Comparison of ENCODE assay signal across 21 cellular contexts in genomic region chr1:232764458-232765231, GRCh38. TPM values are rescaled to one million over a fixed set of nuclear protein-coding genes. Genes with fewer than 3 reads are reported as not detected.
DNase-seq lines count a peak whose midpoint lies in the region; ATAC-seq, FAIRE-seq and TF ChIP-seq lines count a peak whose summit lies in the region.
"Had no signal": no experiment of that assay in that cellular context is flagged by ENCODE, and none has a peak within 500 bp of the region (broad histone marks: within the 10 kb centered on the region; RNA-seq: fewer than 3 reads in every experiment).

No MANE protein-coding gene starts in this region.

- no peaks in the 10 kb centered on the region for H3F3A ChIP-seq in smooth muscle cell (ENCODE audit: low read depth)

- CTCF ChIA-PET in CD8-positive, alpha-beta T cell (lab: Charles Lee) = no interaction called here

- no peak overlapping the region for H3K4me3 ChIP-seq in CD8-positive, alpha-beta T cell (ENCODE audit: low read depth, low read length)
- no peak overlapping the region for H3K4me3 ChIP-seq in smooth muscle cell

- 80% methylated on average over 4 of the region's 4 CpGs for WGBS in smooth muscle cell (ENCODE audit: low lambda C conversion rate)

- H3K36me3 ChIP-seq in CD8-positive, alpha-beta T cell (ENCODE audit: insufficient read depth, low read length) = no peaks in the 10 kb centered on the region
- H3K36me3 ChIP-seq in smooth muscle cell (ENCODE audit: low read depth) = no peaks in the 10 kb centered on the region

- DNase-seq in NCI-H2107 treated with DMSO at 0.1 percent for 48 hours (lab: John Stamatoyannopoulos, UW; ENCODE audit: unreplicated experiment) (peak; percentile 1), NCI-H2107 (lab: John Stamatoyannopoulos, UW) (no peak), NCI-H2171 (lab: John Stamatoyannopoulos, UW) (peak; percentile 70), sciatic nerve (ENCODE audit: low spot score) (no peak), GOT3 (lab: John Stamatoyannopoulos, UW) (no peak), smooth muscle cell (lab: John Stamatoyannopoulos, UW; ENCODE audit: unreplicated experiment) (no peak)
- DNase-seq in CD8-positive, alpha-beta T cell = no peak
- DNase-seq: activated CD4-positive, alpha-beta memory T cell treated with anti-CD3 and anti-CD28 coated beads for 36 hours; activated T-cell treated with anti-CD3 and anti-CD28 coated beads, Interleukin-2, amount 50 U/mL, for 4 hours; CD4-positive, alpha-beta T cell; mammary epithelial cell; natural killer cell; NCI-H1930; NCI-H82; SW 1271 had no signal

- H3K4me1 ChIP-seq in CD8-positive, alpha-beta T cell (ENCODE audit: insufficient read depth, low read length) = no peaks in the 10 kb centered on the region
- peaks cover 3% of the 10 kb centered on the region for H3K4me1 ChIP-seq in smooth muscle cell (ENCODE audit: low read depth)

- no peak overlapping the region for H3K9ac ChIP-seq in smooth muscle cell (ENCODE audit: low read depth)

- no peaks in the 10 kb centered on the region for H3K27me3 ChIP-seq in CD8-positive, alpha-beta T cell (ENCODE audit: insufficient read depth, low read length)
- H3K27me3 ChIP-seq in smooth muscle cell (ENCODE audit: low read depth) = no peaks in the 10 kb centered on the region

- no peaks in the 10 kb centered on the region for H3K9me3 ChIP-seq in CD8-positive, alpha-beta T cell (ENCODE audit: low read length)
- no peaks in the 10 kb centered on the region for H3K9me3 ChIP-seq in smooth muscle cell (replicated peaks; ENCODE audit: low read depth)

- H3K27me3 Mint-ChIP-seq in CD8-positive, alpha-beta T cell (ENCODE audit: low read depth) = peaks cover 12% of the 10 kb centered on the region
- H3K27me3 Mint-ChIP-seq: dendritic cell treated with granulocyte-macrophage colony-stimulating factor and Interleukin-4, amounts not matched to agents 40 ng/mL and 50 ng/mL, for 4 days had no signal

- H3K36me3 Mint-ChIP-seq in CD8-positive, alpha-beta T cell = no peaks in the 10 kb centered on the region
- H3K36me3 Mint-ChIP-seq: activated CD4-positive, alpha-beta memory T cell treated with anti-CD3 and anti-CD28 coated beads for 36 hours; natural killer cell had no signal

- H2AFZ ChIP-seq in smooth muscle cell (ENCODE audit: low read depth) = no peak overlapping the region

- intact Hi-C loops in sciatic nerve (cut with DNase I) = no loop called here
- intact Hi-C loops in CD8-positive, alpha-beta T cell (cut with DNase I, micrococcal nuclease) = no loop called here

- ATAC-seq in sciatic nerve = peak; percentile 81
- no peak for ATAC-seq in CD8-positive, alpha-beta T cell
- ATAC-seq: activated naive CD4-positive, alpha-beta T cell treated with anti-CD3 and anti-CD28 coated beads, Interleukin-2, amount 50 U/mL, for 72 hours; activated T-cell treated with anti-CD3 and anti-CD28 coated beads, Interleukin-2, amount 50 U/mL, for 4 hours; natural killer cell had no signal

- no peak overlapping the region for H3K4me3 Mint-ChIP-seq in CD8-positive, alpha-beta T cell
- H3K4me3 Mint-ChIP-seq: activated CD4-positive, alpha-beta memory T cell treated with anti-CD3 and anti-CD28 coated beads for 36 hours; activated T-cell treated with anti-CD3 and anti-CD28 coated beads, Interleukin-2, amount 50 U/mL, for 4 hours; CD4-positive, alpha-beta T cell; dendritic cell treated with granulocyte-macrophage colony-stimulating factor and Interleukin-4, amounts not matched to agents 40 ng/mL and 50 ng/mL, for 4 days; natural killer cell; stimulated activated naive CD8-positive, alpha-beta T cell treated with anti-CD3 and anti-CD28 coated beads, Interleukin-15, Interleukin-2, amounts not matched to agents 100 ng/mL and 50 ng/mL, for 24 hours had no signal

- TF ChIP-seq CTCF in CD8-positive, alpha-beta T cell (IDR thresholded peaks at IDR 0.05) = no peak
- TF ChIP-seq CTCF in smooth muscle cell (IDR thresholded peaks at IDR 0.05; ENCODE audit: borderline replicate concordance, insufficient read depth, poor library complexity, severe bottlenecking) = no peak

- peaks cover 3% of the 10 kb centered on the region for H3K9me3 Mint-ChIP-seq in CD8-positive, alpha-beta T cell

- FAIRE-seq in islet of Langerhans (lab: Jason Lieb, UNC) = peak; percentile 97
- FAIRE-seq: frontal cortex had no signal

- H3K79me2 ChIP-seq in smooth muscle cell (ENCODE audit: low read depth) = no peaks in the 10 kb centered on the region

- no peaks in the 10 kb centered on the region for H4K20me1 ChIP-seq in smooth muscle cell (ENCODE audit: low read depth)

- POLR2A ChIA-PET in CD8-positive, alpha-beta T cell (lab: Charles Lee) = no interaction called here

- H3K4me2 ChIP-seq in smooth muscle cell = no peak overlapping the region

- no peak overlapping the region for H3K27ac Mint-ChIP-seq in CD8-positive, alpha-beta T cell
- H3K27ac Mint-ChIP-seq: activated CD4-positive, alpha-beta memory T cell treated with anti-CD3 and anti-CD28 coated beads for 36 hours; activated naive CD4-positive, alpha-beta T cell treated with anti-CD3 and anti-CD28 coated beads, Interleukin-2, amount 50 U/mL, for 72 hours; CD4-positive, alpha-beta T cell; dendritic cell treated with granulocyte-macrophage colony-stimulating factor and Interleukin-4, amounts not matched to agents 40 ng/mL and 50 ng/mL, for 4 days; natural killer cell; stimulated activated naive CD8-positive, alpha-beta T cell treated with anti-CD3 and anti-CD28 coated beads, Interleukin-15, Interleukin-2, amounts not matched to agents 100 ng/mL and 50 ng/mL, for 24 hours had no signal

- H3K4me1 Mint-ChIP-seq in CD8-positive, alpha-beta T cell (ENCODE audit: low read depth) = no peaks in the 10 kb centered on the region
- H3K4me1 Mint-ChIP-seq: natural killer cell had no signal

- H3K27ac ChIP-seq in CD8-positive, alpha-beta T cell (ENCODE audit: low read depth, low read length) = no peak overlapping the region
- H3K27ac ChIP-seq in smooth muscle cell (ENCODE audit: low read depth) = no peak overlapping the region
- H3K27ac ChIP-seq: epithelial cell of prostate had no signal

RNA-seq across cellular contexts. Expression of gene MAP10, which starts 40.6 kb away (rescaled TPM):
- 2.3 TPM for total RNA-seq in sciatic nerve
- under 1 TPM; 0.89 to 0.98 TPM for total RNA-seq in CD8-positive, alpha-beta T cell
- total RNA-seq in smooth muscle cell = 5.6 and 6.7 TPM in 2 replicates
- 1.5 and 2.6 TPM in 2 replicates for polyA plus RNA-seq in smooth muscle cell

Comparison
In these comparisons a context has a peak if more than half of its experiments do, and no peak if none do; other contexts are left out.
1. DNase-seq: peak in NCI-H2107 treated with DMSO at 0.1 percent for 48 hours (single experiment) and NCI-H2171 (single experiment); none in NCI-H2107 (single experiment), sciatic nerve (single experiment), CD8-positive, alpha-beta T cell (0 of 7), GOT3 (single experiment) and smooth muscle cell (single experiment).